1 cellular context compared by ENCODE assay signal in genomic region chr6:25883991-25884390, GRCh38.
TF ChIP-seq lines count a peak whose summit lies in the region.

No MANE protein-coding gene starts in this region.

TF ChIP-seq in SK-N-SH, 30 proteins besides CTCF, POLR2A, EP300 and RAD21 (continued from another document):
- no peak for TF ChIP-seq IRF3 (IDR thresholded peaks at IDR 0.05; ENCODE audit: low read depth, low read length)
- no peak for TF ChIP-seq ZBTB33 (IDR thresholded peaks at IDR 0.05; ENCODE audit: borderline replicate concordance, low read depth)
- TF ChIP-seq PBX3 (IDR thresholded peaks at IDR 0.05), result no peak
- TF ChIP-seq SMC3 (IDR thresholded peaks at IDR 0.05; ENCODE audit: low read depth, low read length), result no peak
- TF ChIP-seq MEF2A (IDR thresholded peaks at IDR 0.05; ENCODE audit: borderline replicate concordance, low read depth), result no peak
- TF ChIP-seq RFX5 (IDR thresholded peaks at IDR 0.05; ENCODE audit: low read length), result no peak
- TF ChIP-seq SIN3A (IDR thresholded peaks at IDR 0.05; ENCODE audit: borderline replicate concordance, low read depth, low read length), result no peak
- no peak for TF ChIP-seq USF2 (IDR thresholded peaks at IDR 0.05; ENCODE audit: borderline replicate concordance, low read depth, low read length)
- TF ChIP-seq TAF1 (IDR thresholded peaks at IDR 0.05; ENCODE audit: borderline replicate concordance, low read depth, low read length), result no peak
- TF ChIP-seq TEAD4 (IDR thresholded peaks at IDR 0.05; ENCODE audit: borderline replicate concordance, insufficient read depth), result no peak
